ENCODE assay signal across 8 cellular contexts in the genomic region with DNA sequence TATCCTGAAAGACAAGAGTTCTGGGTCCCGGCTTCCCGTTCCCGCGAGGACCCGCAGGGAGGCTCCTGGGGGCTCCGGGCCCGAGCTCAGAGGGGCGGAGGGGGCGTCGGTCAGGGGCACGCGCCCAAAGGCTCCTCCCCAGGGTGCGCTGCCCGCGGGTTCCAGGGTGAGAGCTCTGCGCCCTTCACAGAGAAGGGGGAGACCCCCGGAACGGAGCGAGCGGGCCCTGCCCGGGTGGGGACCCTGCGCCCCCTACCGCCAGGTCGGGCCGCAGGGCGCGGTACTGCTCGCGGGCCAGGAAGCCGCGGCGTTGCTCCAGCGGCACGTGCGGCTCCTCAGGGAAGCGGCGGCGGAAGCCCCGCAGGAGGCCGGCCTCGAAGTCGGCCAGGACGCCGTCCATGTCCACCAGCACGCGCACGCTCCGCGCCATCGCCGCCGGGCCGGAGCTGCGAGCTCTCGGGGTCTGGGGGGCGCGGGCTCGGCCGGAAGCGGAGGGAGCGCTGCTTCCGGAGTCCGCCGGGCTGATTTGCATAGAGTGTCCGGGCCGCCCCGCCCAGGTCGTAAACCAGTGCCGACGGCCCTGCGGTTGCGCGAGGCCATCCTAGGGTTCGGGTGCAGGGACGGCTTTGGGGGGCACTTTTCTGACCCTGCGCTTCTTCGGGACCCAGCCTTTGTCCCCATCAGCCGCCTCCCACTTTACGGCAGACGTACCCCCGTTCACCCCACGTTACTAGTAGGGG. TPM values are rescaled to one million over a fixed set of nuclear protein-coding genes. Genes with fewer than 3 reads are reported as not detected.
A peak's percentile ranks its signal among the peaks of the same experiment; 100 is the strongest.
DNase-seq lines count a peak whose midpoint lies in the region; ATAC-seq and TF ChIP-seq lines count a peak whose summit lies in the region.

A gene (minus strand): TSS at position 465 of the 740 bp plus-strand sequence. CDS start 35 bp downstream, at position 430.

- H3K36me3 ChIP-seq in RWPE2 (ENCODE audit: low read depth) (peaks cover 40% of the 10 kb centered on the region), thoracic aorta (peaks cover 2% of the 10 kb centered on the region)

- H3K27me3 ChIP-seq in RWPE2 (ENCODE audit: insufficient read depth, poor library complexity, severe bottlenecking) (no peaks in the 10 kb centered on the region), foreskin keratinocyte (no peaks in the 10 kb centered on the region), thoracic aorta (replicated peaks; ENCODE audit: insufficient read depth) (no peaks in the 10 kb centered on the region)

- H3K27me3 Mint-ChIP-seq in neural crest cell (ENCODE audit: low read depth), result peaks cover 2% of the 10 kb centered on the region

- H3K9me3 ChIP-seq in RWPE2 (ENCODE audit: severe bottlenecking) (no peaks in the 10 kb centered on the region), thoracic aorta (no peaks in the 10 kb centered on the region)

- H3K27ac Mint-ChIP-seq in neural crest cell (ENCODE audit: unreplicated experiment), result peak within 1 kb of the TSS; percentile 95

- peak within 1 kb of the TSS; percentile 95 for H3K4me3 Mint-ChIP-seq in neural crest cell

- ATAC-seq in GM21576 (IDR thresholded peaks at IDR 0.05; ENCODE audit: unreplicated experiment) (peak; percentile 71), RWPE2 (ENCODE audit: low read depth) (peak; percentile 79), foreskin keratinocyte (peak; percentile 60), thoracic aorta (ENCODE audit: insufficient number of reproducible peaks, low FRiP score, low read depth) (peak; percentile 41)

- DNase-seq in EH (ENCODE audit: low read depth) (peak; percentile 86), RWPE2 (ENCODE audit: low spot score) (peak; percentile 82), activated gamma-delta T cell (lab: John Stamatoyannopoulos, UW) (peak; percentile 51), foreskin keratinocyte (peak in 1 of 2 donors; percentile 59), neural crest cell (ENCODE audit: low read depth, low spot score) (peak; percentile 75), thoracic aorta (ENCODE audit: low spot score) (peak; percentile 33)
- peak; percentile 49 for DNase-seq in Jurkat, Clone E6-1 (ENCODE audit: low read depth, low spot score)

- H3K4me1 ChIP-seq in RWPE2 (ENCODE audit: insufficient read depth, poor library complexity, severe bottlenecking) (peaks cover 11% of the 10 kb centered on the region), foreskin keratinocyte (no peaks in the 10 kb centered on the region), thoracic aorta (ENCODE audit: control insufficient read depth in 1 of 2, low read depth in 2 of 2) (peaks cover 3 to 11% of the 10 kb centered on the region in 2 donors)

- H3K27ac ChIP-seq in RWPE2 (ENCODE audit: poor library complexity, severe bottlenecking) (peak within 1 kb of the TSS; percentile 87), foreskin keratinocyte (peak within 1 kb of the TSS; percentile 71), thoracic aorta (peak within 1 kb of the TSS; percentile 89)

- H3K4me3 ChIP-seq in Jurkat, Clone E6-1 (ENCODE audit: low read length), result peak within 1 kb of the TSS; percentile 74
- H3K4me3 ChIP-seq in RWPE2 (ENCODE audit: severe bottlenecking) (peak within 1 kb of the TSS; percentile 62), thoracic aorta (peak within 1 kb of the TSS; percentile 98)

- H3K9me3 Mint-ChIP-seq in neural crest cell, result no peaks in the 10 kb centered on the region

- TF ChIP-seq CTCF in RWPE2 (IDR thresholded peaks at IDR 0.05; ENCODE audit: poor library complexity, severe bottlenecking) (peak; percentile 83), foreskin keratinocyte (conservative IDR thresholded peaks at IDR 0.05) (peak; percentile 81), neural crest cell (conservative IDR thresholded peaks at IDR 0.05) (peak; percentile 74), thoracic aorta (IDR thresholded peaks at IDR 0.05) (peak; percentile 67)

- H3K36me3 Mint-ChIP-seq in neural crest cell (ENCODE audit: low read depth), result peaks cover 7% of the 10 kb centered on the region

- peaks cover 14% of the 10 kb centered on the region for H3K4me1 Mint-ChIP-seq in neural crest cell

RNA-seq across cellular contexts. Expression of the gene that starts here (rescaled TPM):
- 65.0 TPM for polyA plus RNA-seq in Jurkat, Clone E6-1 (2012; ENCODE audit: insufficient read depth, insufficient read length)
- total RNA-seq in foreskin keratinocyte, result 76.5 and 76.8 TPM in 2 replicates
- 109 and 111 TPM in 2 replicates for polyA plus RNA-seq in foreskin keratinocyte
- total RNA-seq in neural crest cell, result 68.0 and 70.2 TPM in 2 replicates
- total RNA-seq in thoracic aorta, result 10 to 100 TPM; 57.9 to 80.0 TPM
